10 cellular contexts compared by ENCODE assay signal in the genomic region with DNA sequence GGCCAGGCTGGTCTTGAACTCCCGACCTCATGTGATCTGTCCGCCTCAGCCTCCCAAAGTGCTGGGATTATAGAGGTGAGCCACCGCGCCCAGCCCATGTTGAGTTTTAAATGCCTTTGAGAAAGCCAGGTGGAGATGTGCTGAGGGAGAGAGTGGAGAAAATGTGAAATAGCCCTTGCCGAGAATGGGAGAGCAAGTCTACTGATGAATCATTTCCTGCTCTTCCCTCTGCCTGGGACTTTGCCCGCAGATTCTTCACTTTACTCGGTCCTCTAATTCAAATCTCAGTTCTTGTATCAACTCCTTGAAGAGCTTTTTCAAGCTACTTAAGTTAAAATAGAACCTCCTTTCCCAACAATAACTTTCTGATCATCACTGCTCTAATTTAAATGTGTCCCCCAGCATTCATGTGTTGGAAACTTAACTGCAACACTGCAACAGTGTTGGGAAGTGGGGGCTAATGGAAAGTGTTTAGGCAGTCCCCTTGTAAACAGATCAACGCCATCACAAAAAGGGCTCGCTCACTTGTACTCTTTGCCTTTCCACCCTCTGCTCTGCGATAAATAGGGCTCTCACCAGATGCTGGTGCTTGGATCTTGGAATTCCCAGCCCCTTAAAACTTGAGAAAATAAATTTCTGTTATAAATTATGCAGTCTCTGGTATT. TPM values are rescaled to one million over a fixed set of nuclear protein-coding genes. Genes with fewer than 3 reads are reported as not detected.
DNase-seq lines count a peak whose midpoint lies in the region; ATAC-seq and TF ChIP-seq lines count a peak whose summit lies in the region.
"Had no signal": no experiment of that assay in that cellular context is flagged by ENCODE, and none has a peak within 500 bp of the region (broad histone marks: within the 10 kb centered on the region; RNA-seq: fewer than 3 reads in every experiment).

No MANE protein-coding gene starts in this region.

- H3K9me3 Mint-ChIP-seq in osteocyte (ENCODE audit: unreplicated experiment) (no peaks in the 10 kb centered on the region), nephron progenitor cell (peaks cover 11% of the 10 kb centered on the region)
- H3K9me3 Mint-ChIP-seq in activated CD4-positive, alpha-beta T cell treated with anti-CD3 and anti-CD28 coated beads, Interleukin-2, amount 10 ng/mL, durations not matched to agents 24 days and 14 days = no peaks in the 10 kb centered on the region
- H3K9me3 Mint-ChIP-seq: effector memory CD8-positive, alpha-beta T cell had no signal

- ATAC-seq in Panc1 (peak; percentile 84), esophagus mucosa (peak; percentile 66)
- ATAC-seq: effector memory CD8-positive, alpha-beta T cell had no signal

- H3K4me1 Mint-ChIP-seq in osteocyte (ENCODE audit: unreplicated experiment) = peaks cover 63% of the 10 kb centered on the region
- H3K4me1 Mint-ChIP-seq in nephron progenitor cell = peaks cover 36% of the 10 kb centered on the region
- peaks cover 4% of the 10 kb centered on the region for H3K4me1 Mint-ChIP-seq in activated CD4-positive, alpha-beta T cell treated with anti-CD3 and anti-CD28 coated beads, Interleukin-2, amount 10 ng/mL, durations not matched to agents 24 days and 14 days

- in situ Hi-C loops in Panc1 (cut with HindIII; ENCODE audit: low pct_unique_long_range_greater_than_20kb, low sequenced_read_pairs) = no loop called here

- TF ChIP-seq CTCF in Panc1 (IDR thresholded peaks at IDR 0.05) (no peak), osteocyte (IDR thresholded peaks at IDR 0.05) (no peak), nephron progenitor cell (IDR thresholded peaks at IDR 0.05) (no peak)

- H3K9me3 ChIP-seq in Panc1 (ENCODE audit: control insufficient read depth, insufficient read depth, low read depth, low read length) = no peaks in the 10 kb centered on the region

- peak overlapping the region; percentile 74 for H3K27ac ChIP-seq in Panc1 (ENCODE audit: low read length)

- H3K27ac Mint-ChIP-seq in osteocyte (ENCODE audit: unreplicated experiment) (peak overlapping the region; percentile 89), nephron progenitor cell (no peak overlapping the region)
- no peak overlapping the region for H3K27ac Mint-ChIP-seq in activated CD4-positive, alpha-beta T cell treated with anti-CD3 and anti-CD28 coated beads, Interleukin-2, amount 10 ng/mL, durations not matched to agents 24 days and 14 days
- H3K27ac Mint-ChIP-seq: effector memory CD8-positive, alpha-beta T cell; T-helper 1 cell treated with Interleukin-12 subunit alpha and Interleukin-12 subunit beta and Interleukin-4 antibody, amounts not matched to agents 30 μg/mL and 1 μg/mL, for 36 hours had no signal

- H3K36me3 Mint-ChIP-seq in osteocyte (ENCODE audit: unreplicated experiment) = peaks cover 2% of the 10 kb centered on the region
- H3K36me3 Mint-ChIP-seq in nephron progenitor cell (ENCODE audit: low read depth) = peaks cover 31% of the 10 kb centered on the region
- no peaks in the 10 kb centered on the region for H3K36me3 Mint-ChIP-seq in activated CD4-positive, alpha-beta T cell treated with anti-CD3 and anti-CD28 coated beads, Interleukin-2, amount 10 ng/mL, durations not matched to agents 24 days and 14 days (ENCODE audit: low read depth)

- H3K4me1 ChIP-seq in Panc1 (ENCODE audit: control insufficient read depth, insufficient read depth, low read length) = peaks cover 24% of the 10 kb centered on the region

- no TSS peak for BruUV-seq in Panc1 (replicated peaks; lab: Mats Ljungman, UMichigan)

- no peaks in the 10 kb centered on the region for H3K36me3 ChIP-seq in Panc1 (ENCODE audit: control insufficient read depth, insufficient read depth, low read length)

- peak; percentile 90 for DNase-seq in EH (ENCODE audit: low read depth)
- no peak for DNase-seq in Panc1 (ENCODE audit: low read depth, low spot score)
- DNase-seq in osteocyte (ENCODE audit: extremely low spot score, unreplicated experiment) = no peak
- no peak for DNase-seq in nephron progenitor cell
- no peak for DNase-seq in cortex of kidney (lab: John Stamatoyannopoulos, UW)
- DNase-seq in NCI-H1436 treated with DMSO at 0.1 percent for 48 hours (lab: John Stamatoyannopoulos, UW) = no peak
- DNase-seq in activated CD4-positive, alpha-beta T cell treated with anti-CD3 and anti-CD28 coated beads, Interleukin-2, amount 10 ng/mL, durations not matched to agents 24 days and 14 days = no peak
- DNase-seq: effector memory CD8-positive, alpha-beta T cell had no signal

- no peaks in the 10 kb centered on the region for H3K27me3 ChIP-seq in Panc1 (ENCODE audit: control insufficient read depth, insufficient read depth, low read length)

- H3K27me3 Mint-ChIP-seq in osteocyte (ENCODE audit: unreplicated experiment) (no peaks in the 10 kb centered on the region), nephron progenitor cell (ENCODE audit: low read depth, poor library complexity) (no peaks in the 10 kb centered on the region)
- no peaks in the 10 kb centered on the region for H3K27me3 Mint-ChIP-seq in activated CD4-positive, alpha-beta T cell treated with anti-CD3 and anti-CD28 coated beads, Interleukin-2, amount 10 ng/mL, durations not matched to agents 24 days and 14 days
- H3K27me3 Mint-ChIP-seq: effector memory CD8-positive, alpha-beta T cell had no signal

- CTCF ChIA-PET in Panc1 (lab: Charles Lee) = no interaction called here

- H3K4me3 Mint-ChIP-seq in osteocyte (ENCODE audit: unreplicated experiment) = no peak overlapping the region
- H3K4me3 Mint-ChIP-seq in nephron progenitor cell = no peak overlapping the region
- H3K4me3 Mint-ChIP-seq in activated CD4-positive, alpha-beta T cell treated with anti-CD3 and anti-CD28 coated beads, Interleukin-2, amount 10 ng/mL, durations not matched to agents 24 days and 14 days = no peak overlapping the region
- H3K4me3 Mint-ChIP-seq: effector memory CD8-positive, alpha-beta T cell; T-helper 1 cell treated with Interleukin-12 subunit alpha and Interleukin-12 subunit beta and Interleukin-4 antibody, amounts not matched to agents 30 μg/mL and 1 μg/mL, for 36 hours had no signal

- POLR2A ChIA-PET in Panc1 (lab: Charles Lee) = no interaction called here

- intact Hi-C loops in Panc1 (cut with micrococcal nuclease; ENCODE audit: unreplicated experiment) = no loop called here
- intact Hi-C loops in activated CD4-positive, alpha-beta T cell treated with anti-CD3 and anti-CD28 coated beads, Interleukin-2, amount 10 ng/mL, durations not matched to agents 24 days and 14 days (cut with micrococcal nuclease) = no loop called here

- H3K4me3 ChIP-seq in Panc1 (ENCODE audit: low read depth in 2 of 2, low read length in 2 of 2) = 0 out of 4 replicates have a peak overlapping the region, but pooled peaks of 1 of the 2 experiments have one; percentile 4

RNA-seq across cellular contexts. Expression of gene OSBPL9, which starts 27.8 kb away (rescaled TPM):
- total RNA-seq in Panc1 (2021; ENCODE audit: unreplicated experiment) (85.5 TPM), esophagus mucosa (32.5 TPM), osteocyte (103 and 107 TPM in 2 replicates)
- 63.5 TPM for polyA plus RNA-seq in Panc1 (2012; ENCODE audit: insufficient read length)
- total RNA-seq in activated CD4-positive, alpha-beta T cell treated with anti-CD3 and anti-CD28 coated beads, Interleukin-2, amount 10 ng/mL, durations not matched to agents 24 days and 14 days = 47.4 and 47.9 TPM in 2 replicates
